8 cellular contexts compared by ENCODE assay signal in the genomic region with DNA sequence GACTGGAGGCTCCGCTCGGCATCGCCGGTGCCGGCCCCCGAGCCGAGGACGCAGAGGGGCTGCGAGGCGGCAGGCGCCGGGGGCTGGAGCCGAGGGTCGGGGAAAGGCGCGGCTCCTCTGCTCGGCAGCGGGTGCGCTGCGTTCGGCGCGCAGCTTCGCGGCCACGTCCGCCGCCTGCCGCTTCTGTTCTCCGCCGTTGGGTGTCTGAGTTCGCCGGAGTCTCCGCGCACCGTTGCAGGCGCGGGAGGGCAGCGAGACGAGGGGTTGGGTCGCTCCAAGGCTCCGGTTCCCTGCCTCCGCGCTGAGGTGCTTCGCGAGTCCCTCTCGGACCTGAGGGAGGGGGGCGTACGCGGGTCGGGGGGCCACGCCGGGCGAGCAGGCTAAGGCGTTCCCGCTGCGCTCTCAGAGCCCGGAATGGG. TPM values are rescaled to one million over a fixed set of nuclear protein-coding genes. Genes with fewer than 3 reads are reported as not detected.
DNase-seq lines count a peak whose midpoint lies in the region; ATAC-seq and TF ChIP-seq lines count a peak whose summit lies in the region.

No MANE protein-coding gene starts in this region.

- H3K27ac ChIP-seq in BLaER1 (peak overlapping the region; percentile 63), cardiac muscle cell (peak overlapping the region; percentile 73), prostate gland (peak overlapping the region; percentile 57 to 75)

- peaks cover 12% of the 10 kb centered on the region; the same call in 1 of the 2 replicates for H4K20me1 ChIP-seq in BLaER1

- H3K4me1 ChIP-seq in BLaER1 (peaks cover 32% of the 10 kb centered on the region), cardiac muscle cell (ENCODE audit: low read depth) (peaks cover 40% of the 10 kb centered on the region), prostate gland (replicated peaks) (peaks cover 12% of the 10 kb centered on the region)

- peak; percentile 20 for DNase-seq in KBM-7
- no peak for DNase-seq in activated T-helper 2 cell treated with anti-CD3 and anti-CD28 coated beads, Interferon-gamma antibody, Interleukin-2, Interleukin-4, amounts not matched to agents 10 μg/mL and 5 μg/mL and 100 μg/mL, durations not matched to agents 14 hours and 24 hours and 36 hours (ENCODE audit: low spot score)
- DNase-seq in cardiac muscle cell (ENCODE audit: low read depth in 1 of 2, low spot score in 1 of 2) = peak; percentile 54 to 70
- DNase-seq in prostate gland (ENCODE audit: low spot score) = no peak
- DNase-seq in GOT3 (lab: John Stamatoyannopoulos, UW) = no peak
- DNase-seq in SIG-M5 (lab: John Stamatoyannopoulos, UW) = no peak

- H3K27me3 Mint-ChIP-seq in activated T-helper 2 cell treated with anti-CD3 and anti-CD28 coated beads, Interferon-gamma antibody, Interleukin-2, Interleukin-4, amounts not matched to agents 10 μg/mL and 5 μg/mL and 100 μg/mL, durations not matched to agents 14 hours and 24 hours and 36 hours (ENCODE audit: low read depth) = peaks cover 32% of the 10 kb centered on the region

- H3K36me3 ChIP-seq in BLaER1 = peaks cover 16% of the 10 kb centered on the region
- H3K36me3 ChIP-seq in cardiac muscle cell = no peaks in the 10 kb centered on the region
- H3K36me3 ChIP-seq in prostate gland = no peaks in the 10 kb centered on the region

- peak overlapping the region; percentile 65 for H3K4me3 Mint-ChIP-seq in activated T-helper 2 cell treated with anti-CD3 and anti-CD28 coated beads, Interferon-gamma antibody, Interleukin-2, Interleukin-4, amounts not matched to agents 10 μg/mL and 5 μg/mL and 100 μg/mL, durations not matched to agents 14 hours and 24 hours and 36 hours (ENCODE audit: low read depth)

- no peaks in the 10 kb centered on the region for H3K9me3 Mint-ChIP-seq in activated T-helper 2 cell treated with anti-CD3 and anti-CD28 coated beads, Interferon-gamma antibody, Interleukin-2, Interleukin-4, amounts not matched to agents 10 μg/mL and 5 μg/mL and 100 μg/mL, durations not matched to agents 14 hours and 24 hours and 36 hours

- H3K27me3 ChIP-seq in BLaER1 = peaks cover 27% of the 10 kb centered on the region
- peaks cover 36% of the 10 kb centered on the region for H3K27me3 ChIP-seq in cardiac muscle cell
- H3K27me3 ChIP-seq in prostate gland (replicated peaks; ENCODE audit: insufficient read depth) = no peaks in the 10 kb centered on the region

- TF ChIP-seq CTCF in cardiac muscle cell (IDR thresholded peaks at IDR 0.05; ENCODE audit: low read depth, low read length) = peak; percentile 9
- peak in 1 of 4 experiments; percentile 24 for TF ChIP-seq CTCF in prostate gland (IDR thresholded peaks at IDR 0.05)

- no peaks in the 10 kb centered on the region for H3K36me3 Mint-ChIP-seq in activated T-helper 2 cell treated with anti-CD3 and anti-CD28 coated beads, Interferon-gamma antibody, Interleukin-2, Interleukin-4, amounts not matched to agents 10 μg/mL and 5 μg/mL and 100 μg/mL, durations not matched to agents 14 hours and 24 hours and 36 hours (ENCODE audit: low read depth)

- intact Hi-C loops in activated T-helper 2 cell treated with anti-CD3 and anti-CD28 coated beads, Interferon-gamma antibody, Interleukin-2, Interleukin-4, amounts not matched to agents 10 μg/mL and 5 μg/mL and 100 μg/mL, durations not matched to agents 14 hours and 24 hours and 36 hours (cut with micrococcal nuclease) = no loop called here
- intact Hi-C loops in prostate gland (cut with DNase I) = loop anchor here (5.0 to 10.0 kb wide), 4 partner anchors 149 to 1126 kb away; no protein-coding TSS in a partner anchor

- H3K4me1 Mint-ChIP-seq in activated T-helper 2 cell treated with anti-CD3 and anti-CD28 coated beads, Interferon-gamma antibody, Interleukin-2, Interleukin-4, amounts not matched to agents 10 μg/mL and 5 μg/mL and 100 μg/mL, durations not matched to agents 14 hours and 24 hours and 36 hours (ENCODE audit: low read depth) = peaks cover 13% of the 10 kb centered on the region

- peak overlapping the region; percentile 79 for H3K4me2 ChIP-seq in BLaER1

- no peak for ATAC-seq in HG03432 (IDR thresholded peaks at IDR 0.05; ENCODE audit: unreplicated experiment)

- H3K27ac Mint-ChIP-seq in activated T-helper 2 cell treated with anti-CD3 and anti-CD28 coated beads, Interferon-gamma antibody, Interleukin-2, Interleukin-4, amounts not matched to agents 10 μg/mL and 5 μg/mL and 100 μg/mL, durations not matched to agents 14 hours and 24 hours and 36 hours = no peak overlapping the region

- WGBS in prostate gland = no CpG with 5 or more reads among the region's 58 CpGs

- in situ Hi-C loops in KBM-7 (cut with MboI; ENCODE audit: low pct_unique_long_range_greater_than_20kb, low sequenced_read_pairs) = loop anchor here (25.0 kb wide), 1 partner anchor 389 kb away; no protein-coding TSS in a partner anchor

- H3K9me3 ChIP-seq in BLaER1 = peaks cover 24% of the 10 kb centered on the region
- no peaks in the 10 kb centered on the region for H3K9me3 ChIP-seq in cardiac muscle cell (ENCODE audit: low read depth)
- no peaks in the 10 kb centered on the region for H3K9me3 ChIP-seq in prostate gland

- H3K4me3 ChIP-seq in BLaER1 = peak overlapping the region; percentile 72
- peak overlapping the region; percentile 77 for H3K4me3 ChIP-seq in cardiac muscle cell
- H3K4me3 ChIP-seq in prostate gland = peak overlapping the region; percentile 59

- peak overlapping the region; percentile 76 for H3K9ac ChIP-seq in BLaER1

- no peak for TF ChIP-seq POLR2A in prostate gland (IDR thresholded peaks at IDR 0.05)

RNA-seq across cellular contexts. Expression of gene MN1, which starts 0.3 kb away (rescaled TPM):
- total RNA-seq in activated T-helper 2 cell treated with anti-CD3 and anti-CD28 coated beads, Interferon-gamma antibody, Interleukin-2, Interleukin-4, amounts not matched to agents 10 μg/mL and 5 μg/mL and 100 μg/mL, durations not matched to agents 14 hours and 24 hours and 36 hours = 0.09 and 0.16 TPM in 2 replicates
- total RNA-seq in cardiac muscle cell (27.8 and 45.8 TPM in 2 replicates), prostate gland (1 to 10 TPM; 5.5 to 5.8 TPM)
- 7.8 and 15.7 TPM in 2 replicates for polyA plus RNA-seq in cardiac muscle cell

Comparison
In these comparisons a context has a peak if more than half of its experiments do, and no peak if none do; other contexts are left out.
1. DNase-seq: peak in KBM-7 (single experiment) and cardiac muscle cell (2 of 2); none in activated T-helper 2 cell treated with anti-CD3 and anti-CD28 coated beads, Interferon-gamma antibody, Interleukin-2, Interleukin-4, amounts not matched to agents 10 μg/mL and 5 μg/mL and 100 μg/mL, durations not matched to agents 14 hours and 24 hours and 36 hours (single experiment), prostate gland (single experiment), GOT3 (single experiment) and SIG-M5 (single experiment).
2. Peak in every context shown above with its lines, with median percentiles within 50 percentile points of each other: H3K27ac ChIP-seq and H3K4me3 ChIP-seq.